9 cellular contexts compared by ENCODE assay signal in the genomic region with DNA sequence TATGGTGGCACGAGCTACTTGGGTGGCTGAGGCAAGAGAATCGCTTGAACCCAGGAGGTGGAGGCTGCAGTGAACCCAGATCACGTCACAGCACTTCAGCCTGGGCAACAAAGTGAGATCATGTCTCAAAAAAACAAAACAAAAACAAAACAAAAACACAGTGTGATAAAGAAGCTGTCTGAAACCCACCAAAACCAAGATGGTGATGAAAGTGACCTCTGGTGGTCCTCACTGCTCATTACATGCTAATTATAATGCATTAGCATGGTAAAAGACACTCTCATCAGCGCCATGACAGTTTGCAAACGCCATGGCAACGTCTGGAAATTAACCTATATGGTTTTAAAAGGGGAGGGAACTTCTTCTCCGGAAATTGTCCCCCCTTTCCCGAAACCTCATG. TPM values are rescaled to one million over a fixed set of nuclear protein-coding genes. Genes with fewer than 3 reads are reported as not detected.
DNase-seq lines count a peak whose midpoint lies in the region; ATAC-seq, FAIRE-seq and TF ChIP-seq lines count a peak whose summit lies in the region.
"Had no signal": no experiment of that assay in that cellular context is flagged by ENCODE, and none has a peak within 500 bp of the region (broad histone marks: within the 10 kb centered on the region; RNA-seq: fewer than 3 reads in every experiment).

No MANE protein-coding gene starts in this region.

- CTCF ChIA-PET in K562 (lab: Yijun Ruan, JAX; ENCODE audit: low intra/inter-chr PET ratio) = interaction anchor here (0.7 kb wide), 2 partner anchors 9 to 265 kb away, joined by 3 to 4 read pairs; no protein-coding TSS in a partner anchor

- H3K4me1 ChIP-seq in GM23248 (ENCODE audit: insufficient read depth) = peaks cover 15% of the 10 kb centered on the region
- H3K4me1 ChIP-seq in K562 (replicated peaks in 1 of 2; ENCODE audit: control insufficient read depth in 2 of 2, insufficient read depth in 2 of 2, low read length in 2 of 2) = no peaks in the 10 kb centered on the region
- H3K4me1 ChIP-seq in left lung = no peaks in the 10 kb centered on the region
- no peaks in the 10 kb centered on the region for H3K4me1 ChIP-seq in vagina

- H3K4me2 ChIP-seq in GM23248 (ENCODE audit: unreplicated experiment) (peak overlapping the region; percentile 12), K562 (ENCODE audit: insufficient read depth, low read length) (no peak overlapping the region; the same call in 1 of the 2 replicates)

- H3K27ac ChIP-seq in GM23248 = peak overlapping the region; percentile 75
- peak overlapping the region; percentile 47; the same call in 2 of the 3 replicates for H3K27ac ChIP-seq in K562 (ENCODE audit: extremely low read depth, low read depth, low read length)
- H3K27ac ChIP-seq in left lung = no peak overlapping the region
- no peak overlapping the region for H3K27ac ChIP-seq in vagina
- H3K27ac ChIP-seq: BLaER1 treated with 17β-estradiol and CSF1 and Interleukin-3, amounts not matched to agents 10 nM and 100 nM had no signal

- POLR2A ChIA-PET in K562 (lab: Yijun Ruan, JAX) = no interaction called here

- no peaks in the 10 kb centered on the region for H3K9me3 ChIP-seq in GM23248 (ENCODE audit: low read depth)
- no peaks in the 10 kb centered on the region for H3K9me3 ChIP-seq in K562 (replicated peaks; ENCODE audit: control insufficient read depth, insufficient read depth, low read depth, low read length)
- no peaks in the 10 kb centered on the region for H3K9me3 ChIP-seq in left lung
- H3K9me3 ChIP-seq in vagina = no peaks in the 10 kb centered on the region
- H3K9me3 ChIP-seq: BLaER1 treated with 17β-estradiol and CSF1 and Interleukin-3, amounts not matched to agents 10 nM and 100 nM had no signal

- intact Hi-C loops in K562 (cut with micrococcal nuclease) (loop anchor here (5.0 kb wide), 3 partner anchors 230 to 280 kb away; no protein-coding TSS in a partner anchor), left lung (cut with DNase I) (loop anchor here in 1 of 2 donors (10.0 kb wide), 1 partner anchor 268 kb away; no protein-coding TSS in a partner anchor), vagina (cut with DNase I) (loop anchor here (5.0 kb wide), 1 partner anchor 265 kb away; no protein-coding TSS in a partner anchor)

- H3K36me3 ChIP-seq in GM23248 (ENCODE audit: low read depth) (no peaks in the 10 kb centered on the region), K562 (ENCODE audit: control insufficient read depth, insufficient read depth, low read length) (no peaks in the 10 kb centered on the region), left lung (no peaks in the 10 kb centered on the region), vagina (no peaks in the 10 kb centered on the region)
- H3K36me3 ChIP-seq: BLaER1 treated with 17β-estradiol and CSF1 and Interleukin-3, amounts not matched to agents 10 nM and 100 nM had no signal

- WGBS in GM23248 (ENCODE audit: low coverage in 1 of 2, low lambda C conversion rate in 2 of 2, missing lambda C conversion rate in 2 of 2), 2 experiments = 37 to 38% methylated on average over 8 of the region's 8 CpGs
- WGBS in K562 (ENCODE audit: insufficient coverage, low coverage, missing lambda C conversion rate) = 4% methylated on average over 8 of the region's 8 CpGs

- H3F3A ChIP-seq in GM23248 (ENCODE audit: insufficient read depth) = peaks cover 13% of the 10 kb centered on the region

- DNase-seq in NCI-H1092 treated with DMSO at 0.1 percent for 48 hours (lab: John Stamatoyannopoulos, UW) = peak; percentile 12
- no peak for DNase-seq in NCI-H1092 (lab: John Stamatoyannopoulos, UW)
- DNase-seq in GM23248 = peak; percentile 52
- DNase-seq in NCI-H2227 treated with DMSO at 0.1 percent for 48 hours (lab: John Stamatoyannopoulos, UW) = peak; percentile 23
- DNase-seq in K562 (ENCODE audit: extremely low read depth in 1 of 4, low spot score in 3 of 4) = peak in 3 of 4 experiments; percentile 8 to 67 (median 10)
- DNase-seq in left lung = no peak
- no peak for DNase-seq in vagina (ENCODE audit: extremely low spot score in 2 of 2)
- no peak for DNase-seq in SKM-1 treated with dmso at 0.1 percent for 144 hours (lab: John Stamatoyannopoulos, UW; ENCODE audit: unreplicated experiment)

- TF ChIP-seq POLR2A in K562 (conservative IDR thresholded peaks at IDR 0.05) (no peak), vagina (IDR thresholded peaks at IDR 0.05) (no peak)

- in situ Hi-C loops in GM23248 (cut with MboI) (loop anchor here (10.0 kb wide), 1 partner anchor 268 kb away; no protein-coding TSS in a partner anchor), K562 (cut with MboI) (no loop called here)

- H4K20me1 ChIP-seq in GM23248 (ENCODE audit: insufficient read depth) = no peaks in the 10 kb centered on the region
- H4K20me1 ChIP-seq in K562 (replicated peaks; ENCODE audit: control insufficient read depth, insufficient read depth, low read length) = no peaks in the 10 kb centered on the region
- H4K20me1 ChIP-seq: BLaER1 treated with 17β-estradiol and CSF1 and Interleukin-3, amounts not matched to agents 10 nM and 100 nM had no signal

- H3K27me3 ChIP-seq in GM23248 (replicated peaks; ENCODE audit: insufficient read depth) (no peaks in the 10 kb centered on the region), K562 (ENCODE audit: control insufficient read depth in 2 of 2, insufficient read depth in 2 of 2, low read length in 2 of 2) (no peaks in the 10 kb centered on the region; a peak in 1 of 5 replicates), left lung (no peaks in the 10 kb centered on the region), vagina (no peaks in the 10 kb centered on the region)

- no peaks in the 10 kb centered on the region for H3K9me1 ChIP-seq in K562 (ENCODE audit: control insufficient read depth, insufficient read depth, low read length)

- peak; percentile 70 to 87 for TF ChIP-seq RAD21 in K562 (CRISPR knock-in tag; conservative IDR thresholded peaks at IDR 0.05 in 1 of 2, IDR thresholded peaks at IDR 0.05 in 1 of 2)

- peak; percentile 92 for FAIRE-seq in K562 (lab: Jason Lieb, UNC)

- 0 out of 2 replicates have a peak overlapping the region, but pooled peaks have one; percentile 57 for H2AFZ ChIP-seq in GM23248
- peak overlapping the region; percentile 90 for H2AFZ ChIP-seq in K562 (ENCODE audit: low read depth, low read length)

- ATAC-seq in K562 = peak; percentile 92
- ATAC-seq in left lung = peak; percentile 46

- H3K79me2 ChIP-seq in GM23248 (ENCODE audit: insufficient read depth) (no peaks in the 10 kb centered on the region), K562 (ENCODE audit: control insufficient read depth, insufficient read depth, low read length) (no peaks in the 10 kb centered on the region)

- BruUV-seq in K562 (replicated peaks; lab: Mats Ljungman, UMichigan) = no TSS peak

- 0 out of 2 replicates have a peak overlapping the region, but pooled peaks have one; percentile 18 for H3K9ac ChIP-seq in GM23248
- no peak overlapping the region; a peak in 1 of 4 replicates for H3K9ac ChIP-seq in K562 (ENCODE audit: insufficient read depth in 1 of 2, low read depth in 2 of 2, low read length in 2 of 2)
- H3K9ac ChIP-seq: BLaER1 treated with 17β-estradiol and CSF1 and Interleukin-3, amounts not matched to agents 10 nM and 100 nM had no signal

- H3K4me3 ChIP-seq in GM23248 = no peak overlapping the region
- H3K4me3 ChIP-seq in K562 = no peak overlapping the region
- no peak overlapping the region for H3K4me3 ChIP-seq in left lung
- H3K4me3 ChIP-seq in vagina = no peak overlapping the region
- H3K4me3 ChIP-seq: BLaER1 treated with 17β-estradiol and CSF1 and Interleukin-3, amounts not matched to agents 10 nM and 100 nM had no signal

- H3K9me2 ChIP-seq in GM23248 (ENCODE audit: insufficient read depth) = no peaks in the 10 kb centered on the region

- TF ChIP-seq EP300 in K562 (IDR thresholded peaks at IDR 0.05; ENCODE audit: low read length) = no peak

- peak; percentile 59 to 73 (median 71) for TF ChIP-seq CTCF in K562 (IDR thresholded peaks at IDR 0.05 in 2 of 3, conservative IDR thresholded peaks at IDR 0.05 in 1 of 3; ENCODE audit: insufficient read depth in 2 of 3, low read depth in 1 of 3, low read length in 3 of 3)
- TF ChIP-seq CTCF in left lung (IDR thresholded peaks at IDR 0.05) = peak; percentile 40 to 45
- TF ChIP-seq CTCF in vagina (IDR thresholded peaks at IDR 0.05) = peak in 2 of 3 experiments; percentile 48 to 64

RNA-seq across cellular contexts. Expression of a gene that starts 29.4 kb away (rescaled TPM):
- 4.5 and 5.3 TPM in 2 replicates for total RNA-seq in GM23248 (2014; rRNA removed; shearing (Covaris generic))
- polyA plus RNA-seq in GM23248 (2016; fragmentation: Nextera tagmentation; extraction: Ambion mirVana) (3.3 and 4.3 TPM in 2 replicates), K562 (2011; rRNA removed) (0.96 and 1.0 TPM in 2 replicates), K562 (2014; fragmentation: Illumina TruSeq; extraction: Trizol) (1.3 and 1.6 TPM in 2 replicates), K562 (2014; fragmentation: Nextera tagmentation; extraction: Ambion mirVana) (under 1 TPM; 0.28 to 0.42 TPM), K562 (2014; rRNA removed) (0.49 and 0.85 TPM in 2 replicates)
- 2.5 and 2.9 TPM in 2 replicates for total RNA-seq in K562 (2011; cell fraction: chromatin; rRNA removed; ENCODE audit: low replicate concordance)
- total RNA-seq in K562 (2011; cell fraction: nucleolus; rRNA removed) = 1.2 and 2.2 TPM in 2 replicates
- 2.3 and 2.4 TPM in 2 replicates for total RNA-seq in K562 (2011; cell fraction: nucleoplasm; rRNA removed)
- total RNA-seq in K562 (2014; rRNA removed) (1.00 and 1.1 TPM in 2 replicates), K562 (2014; rRNA removed; fragmentation: Illumina TruSeq; extraction: Trizol) (1.1 and 1.2 TPM in 2 replicates), K562 (2015; rRNA removed; fragmentation: Illumina TruSeq; extraction: Trizol) (1.6 and 1.8 TPM in 2 replicates), K562 (2021) (1.4 and 1.8 TPM in 2 replicates), left lung (10 to 100 TPM in 1 of 2 donors, 1 to 10 TPM in 1; 6.8 to 12.8 TPM), vagina (11.5 TPM)
- 0.52 and 0.66 TPM in 2 replicates for polyA plus RNA-seq in K562 (2011; cell fraction: cytosol; rRNA removed)
- polyA plus RNA-seq in K562 (2011; cell fraction: nucleus; rRNA removed) = 1.6 and 2.6 TPM in 2 replicates
- polyA plus RNA-seq in K562 (2012) = 1.5 and 2.1 TPM in 2 replicates
- 2.0 and 4.8 TPM in 2 replicates for polyA minus RNA-seq in K562 (2011; rRNA and poly(A)+ RNA removed)
- polyA minus RNA-seq in K562 (2011; cell fraction: cytosol; rRNA and poly(A)+ RNA removed) = 4.2 TPM in 2 replicates
- 2.3 and 4.0 TPM in 2 replicates for polyA minus RNA-seq in K562 (2011; cell fraction: nucleus; rRNA and poly(A)+ RNA removed)

RNA-seq across cellular contexts. Expression of a gene that starts 36.2 kb away (rescaled TPM):
- 21.1 and 32.1 TPM in 2 replicates for total RNA-seq in GM23248 (2014; rRNA removed; shearing (Covaris generic))
- 42.5 and 46.6 TPM in 2 replicates for polyA plus RNA-seq in GM23248 (2016; fragmentation: Nextera tagmentation; extraction: Ambion mirVana)
- 22.5 and 60.7 TPM in 2 replicates for total RNA-seq in K562 (2011; cell fraction: chromatin; rRNA removed; ENCODE audit: low replicate concordance)
- total RNA-seq in K562 (2011; cell fraction: nucleolus; rRNA removed) = 18.8 and 20.0 TPM in 2 replicates
- total RNA-seq in K562 (2011; cell fraction: nucleoplasm; rRNA removed) = 38.9 and 76.5 TPM in 2 replicates
- 7.7 and 10.7 TPM in 2 replicates for total RNA-seq in K562 (2014; rRNA removed)
- total RNA-seq in K562 (2014; rRNA removed; fragmentation: Illumina TruSeq; extraction: Trizol) = 25.8 and 30.3 TPM in 2 replicates
- total RNA-seq in K562 (2015; rRNA removed; fragmentation: Illumina TruSeq; extraction: Trizol) = 12.0 and 14.1 TPM in 2 replicates
- total RNA-seq in K562 (2021) = 22.4 and 26.5 TPM in 2 replicates
- polyA plus RNA-seq in K562 (2011; rRNA removed) = 29.1 and 32.1 TPM in 2 replicates
- polyA plus RNA-seq in K562 (2011; cell fraction: cytosol; rRNA removed) = 10.4 and 24.0 TPM in 2 replicates
- 17.6 and 24.1 TPM in 2 replicates for polyA plus RNA-seq in K562 (2011; cell fraction: nucleus; rRNA removed)
- polyA plus RNA-seq in K562 (2012) = 11.5 and 13.9 TPM in 2 replicates
- 14.3 and 15.6 TPM in 2 replicates for polyA plus RNA-seq in K562 (2014; fragmentation: Illumina TruSeq; extraction: Trizol)
- 10 to 100 TPM; 31.3 to 44.2 TPM for polyA plus RNA-seq in K562 (2014; fragmentation: Nextera tagmentation; extraction: Ambion mirVana)
- polyA plus RNA-seq in K562 (2014; rRNA removed) = 10.3 and 12.8 TPM in 2 replicates
- 18.1 and 20.2 TPM in 2 replicates for polyA minus RNA-seq in K562 (2011; rRNA and poly(A)+ RNA removed)
- polyA minus RNA-seq in K562 (2011; cell fraction: cytosol; rRNA and poly(A)+ RNA removed) = 6.5 and 9.6 TPM in 2 replicates
- polyA minus RNA-seq in K562 (2011; cell fraction: nucleus; rRNA and poly(A)+ RNA removed) = 9.6 and 15.7 TPM in 2 replicates
- total RNA-seq in left lung = 10 to 100 TPM; 50.0 to 54.5 TPM
- total RNA-seq in vagina = 19.2 TPM

Comparison
In these comparisons a context has a peak if more than half of its experiments do, and no peak if none do; other contexts are left out.
1. DNase-seq: peak in NCI-H1092 treated with DMSO at 0.1 percent for 48 hours (single experiment), GM23248 (single experiment), NCI-H2227 treated with DMSO at 0.1 percent for 48 hours (single experiment) and K562 (3 of 4); none in NCI-H1092 (single experiment), left lung (0 of 2), vagina (0 of 2) and SKM-1 treated with dmso at 0.1 percent for 144 hours (single experiment).
2. H3K27ac ChIP-seq: peak in GM23248 (single experiment) and K562 (single experiment); none in left lung (0 of 2) and vagina (single experiment).
3. Peak in every context shown above with its lines, with median percentiles within 50 percentile points of each other: CTCF ChIP-seq.